Comparison of ENCODE assay signal across 8 cellular contexts in the genomic region with DNA sequence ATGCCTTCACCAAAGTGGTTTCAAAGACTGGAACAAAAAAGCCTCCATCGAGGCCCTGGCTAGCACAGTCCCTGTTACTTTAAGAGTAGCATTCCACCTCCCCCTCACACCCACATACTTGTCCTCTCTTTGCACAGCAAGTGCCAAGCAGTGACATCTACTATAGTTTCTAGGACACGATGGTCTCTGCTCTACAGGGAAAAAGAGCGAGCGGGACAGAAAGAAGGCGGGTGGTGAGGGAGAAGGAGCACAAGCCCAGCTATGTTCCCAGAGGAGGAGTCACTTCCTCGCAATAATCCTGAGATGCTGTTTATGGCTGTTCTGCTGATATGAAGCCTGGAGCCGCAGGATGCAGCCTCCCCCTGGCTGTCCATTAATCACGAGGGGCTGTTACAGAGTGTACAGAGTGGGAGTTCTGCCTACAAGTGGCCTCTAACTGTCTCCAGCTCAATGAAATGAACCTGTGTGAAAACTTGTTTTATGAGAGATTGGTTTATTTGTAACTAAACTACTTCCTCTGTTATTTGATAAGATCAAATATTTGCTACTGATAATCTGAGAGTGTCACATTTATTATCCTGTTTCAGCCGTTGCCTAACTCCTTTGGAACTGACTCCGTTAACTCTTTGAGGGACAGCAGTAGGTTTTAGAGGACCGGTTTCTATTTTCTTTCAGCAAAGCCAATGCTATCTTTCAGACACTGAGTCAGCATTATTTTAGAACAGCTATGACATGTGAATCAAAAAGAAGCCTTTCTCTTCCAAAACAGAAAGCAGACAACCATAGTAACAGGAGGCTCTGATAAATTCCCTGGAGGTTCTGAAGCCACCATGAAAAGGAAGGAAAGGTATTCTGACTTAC.
DNase-seq lines count a peak whose midpoint lies in the region; ATAC-seq and TF ChIP-seq lines count a peak whose summit lies in the region.

No MANE protein-coding gene starts in this region.

- no peak overlapping the region for H3K27ac Mint-ChIP-seq in CD14-positive monocyte

- peaks cover 0 to 6% (median 0%) of the 10 kb centered on the region in 7 donors for H3K9me3 Mint-ChIP-seq in CD14-positive monocyte

- no peaks in the 10 kb centered on the region for H3K36me3 ChIP-seq in RWPE2 (ENCODE audit: low read depth)

- no peaks in the 10 kb centered on the region for H3K4me1 ChIP-seq in RWPE2 (ENCODE audit: insufficient read depth, poor library complexity, severe bottlenecking)

- no peak for TF ChIP-seq CTCF in RWPE2 (IDR thresholded peaks at IDR 0.05; ENCODE audit: poor library complexity, severe bottlenecking)
- TF ChIP-seq CTCF in CD14-positive monocyte (IDR thresholded peaks at IDR 0.05), result no peak

- no peak overlapping the region for H3K4me3 ChIP-seq in RWPE2 (ENCODE audit: severe bottlenecking)

- no peak overlapping the region for H3K27ac ChIP-seq in RWPE2 (ENCODE audit: poor library complexity, severe bottlenecking)

- DNase-seq in CD1c-positive myeloid dendritic cell (ENCODE audit: extremely low spot score) (peak; percentile 55), RWPE2 (ENCODE audit: low spot score) (no peak), fibroblast of gingiva (ENCODE audit: low read depth) (peak; percentile 48), myocyte (ENCODE audit: low read depth) (peak; percentile 64), DMS114 treated with DMSO at 0.1 percent for 48 hours (lab: John Stamatoyannopoulos, UW; ENCODE audit: unreplicated experiment) (no peak), NCI-H345 treated with DMSO at 0.1 percent for 48 hours (lab: John Stamatoyannopoulos, UW; ENCODE audit: unreplicated experiment) (no peak), CD14-positive monocyte (ENCODE audit: low spot score) (no peak)

- peak overlapping the region in 1 of 2 donors; percentile 13 for H3K4me3 Mint-ChIP-seq in CD14-positive monocyte

- H3K27me3 ChIP-seq in RWPE2 (ENCODE audit: insufficient read depth, poor library complexity, severe bottlenecking), result no peaks in the 10 kb centered on the region

- ATAC-seq in RWPE2 (ENCODE audit: low read depth) (0 out of 3 replicates have a peak, but pooled peaks have one; percentile 21), GM21515 (IDR thresholded peaks at IDR 0.05; ENCODE audit: unreplicated experiment) (no peak)

- peaks cover 0 to 5% (median 1%) of the 10 kb centered on the region in 3 donors for H3K27me3 Mint-ChIP-seq in CD14-positive monocyte (ENCODE audit: low read depth in 3 of 3)

- peaks cover 11% of the 10 kb centered on the region for H3K4me1 Mint-ChIP-seq in CD14-positive monocyte

- no peaks in the 10 kb centered on the region for H3K36me3 Mint-ChIP-seq in CD14-positive monocyte

- intact Hi-C loops in CD14-positive monocyte (cut with micrococcal nuclease), result no loop called here

- no peaks in the 10 kb centered on the region for H3K9me3 ChIP-seq in RWPE2 (ENCODE audit: severe bottlenecking)

Comparison
In these comparisons a context has a peak if more than half of its experiments do, and no peak if none do; other contexts are left out.
1. DNase-seq: peak in CD1c-positive myeloid dendritic cell (single experiment), fibroblast of gingiva (single experiment) and myocyte (single experiment); none in RWPE2 (single experiment), DMS114 treated with DMSO at 0.1 percent for 48 hours (single experiment), NCI-H345 treated with DMSO at 0.1 percent for 48 hours (single experiment) and CD14-positive monocyte (single experiment).